1 cellular context compared by ENCODE assay signal in genomic region chr3:105997800-105998526, GRCh38.
TF ChIP-seq lines count a peak whose summit lies in the region.

No MANE protein-coding gene starts in this region.

TF ChIP-seq in K562, 482 proteins besides CTCF, POLR2A, EP300 and RAD21 (continued from another document):
- TF ChIP-seq ZNF518B (CRISPR knock-in tag; IDR thresholded peaks at IDR 0.05) = no peak
- no peak for TF ChIP-seq DPF2 (IDR thresholded peaks at IDR 0.05)
- no peak for TF ChIP-seq ZBTB1 (CRISPR knock-in tag; IDR thresholded peaks at IDR 0.05; ENCODE audit: borderline replicate concordance, low read depth)
- TF ChIP-seq HSF4 (CRISPR knock-in tag; IDR thresholded peaks at IDR 0.05; ENCODE audit: borderline replicate concordance) = no peak
- TF ChIP-seq PURB (CRISPR knock-in tag; IDR thresholded peaks at IDR 0.05; ENCODE audit: low read depth) = no peak
- TF ChIP-seq ARNT (IDR thresholded peaks at IDR 0.05) = no peak
- peak; percentile 75 for TF ChIP-seq JUND (IDR thresholded peaks at IDR 0.05; ENCODE audit: borderline replicate concordance, low read depth, low read length)
- peak; percentile 47; the same call in 1 of the 3 replicates for TF ChIP-seq JUND (tag; IDR thresholded peaks at IDR 0.05; ENCODE audit: borderline replicate concordance, low read depth, low read length)
- TF ChIP-seq SMC3 (conservative IDR thresholded peaks at IDR 0.05; ENCODE audit: insufficient read depth, low read depth, low read length) = no peak
- no peak for TF ChIP-seq ZNF318 (IDR thresholded peaks at IDR 0.05; ENCODE audit: borderline replicate concordance in 1 of 2, low read depth in 1 of 2)
- no peak for TF ChIP-seq ARID3A (IDR thresholded peaks at IDR 0.05; ENCODE audit: borderline replicate concordance, low read depth, low read length)
- TF ChIP-seq ZNF780A (CRISPR knock-in tag; IDR thresholded peaks at IDR 0.05) = no peak
- no peak for TF ChIP-seq TAF15 (IDR thresholded peaks at IDR 0.05; ENCODE audit: low read depth, low read length)
- peak; percentile 71 for TF ChIP-seq CEBPG (CRISPR knock-in tag; IDR thresholded peaks at IDR 0.05)
- peak; percentile 56 to 89 for TF ChIP-seq CEBPG (tag; conservative IDR thresholded peaks at IDR 0.05 in 1 of 2, IDR thresholded peaks at IDR 0.05 in 1 of 2)
- no peak for TF ChIP-seq NR2C2 (CRISPR knock-in tag; IDR thresholded peaks at IDR 0.05)
- TF ChIP-seq NR2C2 (tag; IDR thresholded peaks at IDR 0.05) = no peak
- peak; percentile 88 for TF ChIP-seq ATF3 (IDR thresholded peaks at IDR 0.05)
- no peak for TF ChIP-seq ATF3 (CRISPR knock-in tag; conservative IDR thresholded peaks at IDR 0.05)
- TF ChIP-seq RFX7 (CRISPR knock-in tag; IDR thresholded peaks at IDR 0.05) = no peak
- TF ChIP-seq ARID1B (IDR thresholded peaks at IDR 0.05) = peak; percentile 19; the same call in 1 of the 2 replicates
- TF ChIP-seq ZNF655 (CRISPR knock-in tag; IDR thresholded peaks at IDR 0.05) = no peak
- TF ChIP-seq SP2 (IDR thresholded peaks at IDR 0.05; ENCODE audit: extremely low read depth, low read depth, low read length, poor library complexity, severe bottlenecking) = no peak
- TF ChIP-seq MCM2 (IDR thresholded peaks at IDR 0.05; ENCODE audit: low read depth) = no peak
- no peak for TF ChIP-seq THRAP3 (IDR thresholded peaks at IDR 0.05; ENCODE audit: borderline replicate concordance)
- no peak for TF ChIP-seq RBM25 (IDR thresholded peaks at IDR 0.05; ENCODE audit: low read depth, low read length, severe bottlenecking)
- TF ChIP-seq ZNF584 (CRISPR knock-in tag; IDR thresholded peaks at IDR 0.05; ENCODE audit: low read depth) = no peak
